8 cellular contexts compared by ENCODE assay signal in the genomic region with DNA sequence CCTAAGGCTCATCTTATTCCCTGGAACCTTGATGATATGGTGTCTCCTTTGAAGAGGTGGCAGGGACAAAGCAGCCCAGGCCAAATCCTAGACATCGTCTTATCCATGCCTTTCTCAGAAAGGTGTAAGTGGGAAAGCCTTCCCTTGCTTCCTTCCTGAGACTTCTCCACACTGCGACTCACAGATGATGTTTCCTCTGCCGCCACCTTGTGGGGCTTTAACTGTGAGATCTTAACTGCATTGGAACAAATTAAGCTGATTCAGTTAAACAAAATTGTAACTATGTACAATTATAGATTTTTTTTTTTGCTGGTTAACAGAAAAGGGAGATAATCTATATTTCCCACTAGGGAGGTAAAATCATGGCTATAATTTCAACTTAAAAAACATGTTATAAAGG. TPM values are rescaled to one million over a fixed set of nuclear protein-coding genes. Genes with fewer than 3 reads are reported as not detected.
A peak's percentile ranks its signal among the peaks of the same experiment; 100 is the strongest.
DNase-seq lines count a peak whose midpoint lies in the region; ATAC-seq lines count a peak whose summit lies in the region.

No MANE protein-coding gene starts in this region.

- H3K79me1 ChIP-seq in mesenchymal stem cell (replicated peaks; ENCODE audit: low read length, poor library complexity, severe bottlenecking): no peaks in the 10 kb centered on the region

- H2BK5ac ChIP-seq in mesenchymal stem cell (ENCODE audit: low read depth, low read length, poor library complexity, severe bottlenecking): no peak overlapping the region

- peaks cover 3% of the 10 kb centered on the region for H3K27me3 Mint-ChIP-seq in T-helper 2 cell treated with Interferon-gamma antibody and Interleukin-4, amounts not matched to agents 5 μg/mL and 100 μg/mL, for 36 hours (ENCODE audit: low read depth)

- no peak overlapping the region for H3K27ac Mint-ChIP-seq in T-helper 2 cell treated with Interferon-gamma antibody and Interleukin-4, amounts not matched to agents 5 μg/mL and 100 μg/mL, for 36 hours

- no peaks in the 10 kb centered on the region for H3K4me1 ChIP-seq in mesenchymal stem cell (ENCODE audit: control insufficient read depth, insufficient read depth, low read depth, low read length)

- peak; percentile 63 for ATAC-seq in GM21619 (IDR thresholded peaks at IDR 0.05; ENCODE audit: unreplicated experiment)

- H2BK12ac ChIP-seq in mesenchymal stem cell (ENCODE audit: low read length in 2 of 2): no peak overlapping the region

- H3K36me3 ChIP-seq in mesenchymal stem cell (ENCODE audit: control insufficient read depth in 1 of 2, insufficient read depth in 2 of 2, low read depth in 1 of 2, low read length in 2 of 2): no peaks in the 10 kb centered on the region

- WGBS in mesenchymal stem cell: 44% methylated on average over 1 of the region's 3 CpGs

- no peak overlapping the region for H4K91ac ChIP-seq in mesenchymal stem cell (ENCODE audit: low read length)

- peak; percentile 67 for DNase-seq in activated effector memory CD4-positive, alpha-beta T cell treated with anti-CD3 and anti-CD28 coated beads, Interleukin-2, amount 50 U/mL, for 16 hours
- no peak for DNase-seq in activated effector memory CD4-positive, alpha-beta T cell treated with Interleukin-2 at 50 U/mL for 16 hours
- peak; percentile 46 for DNase-seq in LHCN-M2 (ENCODE audit: low read depth)
- DNase-seq in activated naive CD4-positive, alpha-beta T cell treated with anti-CD3 and anti-CD28 coated beads, Interleukin-2, amount 50 U/mL, for 16 hours: peak; percentile 15
- peak; percentile 44 for DNase-seq in mesenchymal stem cell
- no peak for DNase-seq in T-helper 2 cell treated with Interferon-gamma antibody and Interleukin-4, amounts not matched to agents 5 μg/mL and 100 μg/mL, for 36 hours (ENCODE audit: low spot score)
- no peak for DNase-seq in NCI-H510A treated with DMSO at 0.1 percent for 48 hours (lab: John Stamatoyannopoulos, UW)

- no peaks in the 10 kb centered on the region for H3K4me1 Mint-ChIP-seq in T-helper 2 cell treated with Interferon-gamma antibody and Interleukin-4, amounts not matched to agents 5 μg/mL and 100 μg/mL, for 36 hours (ENCODE audit: low read depth)

- no peak overlapping the region for H2BK15ac ChIP-seq in mesenchymal stem cell (ENCODE audit: low read depth, poor library complexity, severe bottlenecking)

- no peak overlapping the region for H3K23ac ChIP-seq in mesenchymal stem cell (ENCODE audit: low read length in 2 of 2)

- H3K4me3 ChIP-seq in mesenchymal stem cell (ENCODE audit: insufficient read depth in 1 of 2, low read depth in 1 of 2, low read length in 2 of 2): no peak overlapping the region

- no peak overlapping the region for H2AFZ ChIP-seq in mesenchymal stem cell (ENCODE audit: low read depth, low read length)

- no peak overlapping the region for H2AK5ac ChIP-seq in mesenchymal stem cell (ENCODE audit: low read length, severe bottlenecking)

- no peak overlapping the region for H4K8ac ChIP-seq in mesenchymal stem cell (ENCODE audit: low read length)

- no peak overlapping the region for H3K4ac ChIP-seq in mesenchymal stem cell (ENCODE audit: low read depth in 1 of 2, low read length in 2 of 2)

- no peak overlapping the region for H3K27ac ChIP-seq in mesenchymal stem cell (ENCODE audit: low read length, poor library complexity, severe bottlenecking)

- no peaks in the 10 kb centered on the region for H3K9me3 Mint-ChIP-seq in T-helper 2 cell treated with Interferon-gamma antibody and Interleukin-4, amounts not matched to agents 5 μg/mL and 100 μg/mL, for 36 hours

- H3K4me3 Mint-ChIP-seq in T-helper 2 cell treated with Interferon-gamma antibody and Interleukin-4, amounts not matched to agents 5 μg/mL and 100 μg/mL, for 36 hours: no peak overlapping the region

- no peaks in the 10 kb centered on the region for H3K27me3 ChIP-seq in mesenchymal stem cell (ENCODE audit: control insufficient read depth in 1 of 2, insufficient read depth in 1 of 2, low read length in 2 of 2)

- no peak overlapping the region for H3K9ac ChIP-seq in mesenchymal stem cell (ENCODE audit: low read length)

- no peak overlapping the region for H3K14ac ChIP-seq in mesenchymal stem cell (ENCODE audit: low read length in 2 of 2)

- H3K9me3 ChIP-seq in mesenchymal stem cell (ENCODE audit: control insufficient read depth, low read length): no peaks in the 10 kb centered on the region

- H2BK120ac ChIP-seq in mesenchymal stem cell (ENCODE audit: low read depth, low read length): no peak overlapping the region

- no peak overlapping the region for H3K4me2 ChIP-seq in mesenchymal stem cell (ENCODE audit: low read length, poor library complexity, severe bottlenecking)

- no peaks in the 10 kb centered on the region for H3K36me3 Mint-ChIP-seq in T-helper 2 cell treated with Interferon-gamma antibody and Interleukin-4, amounts not matched to agents 5 μg/mL and 100 μg/mL, for 36 hours (ENCODE audit: low read depth)

- H3K18ac ChIP-seq in mesenchymal stem cell (ENCODE audit: low read depth in 1 of 2, low read length in 2 of 2): no peak overlapping the region

RNA-seq across cellular contexts. Expression of gene GCA, which starts 10.0 kb away (rescaled TPM):
- total RNA-seq in LHCN-M2 (2014; rRNA removed): 0.52 and 0.90 TPM in 2 replicates
- 0.35 TPM for polyA plus RNA-seq in LHCN-M2 (2012)
- polyA plus RNA-seq in mesenchymal stem cell (2013, experiment 1 of 2): 5.4 TPM
- polyA plus RNA-seq in mesenchymal stem cell (2013, experiment 2 of 2): 5.6 TPM

RNA-seq across cellular contexts. Expression of gene IFIH1, which starts 15.5 kb away (rescaled TPM):
- 2.6 and 5.6 TPM in 2 replicates for total RNA-seq in LHCN-M2 (2014; rRNA removed)
- 1.0 TPM for polyA plus RNA-seq in LHCN-M2 (2012)
- polyA plus RNA-seq in mesenchymal stem cell (2013, experiment 1 of 2): 4.5 TPM
- 4.3 TPM for polyA plus RNA-seq in mesenchymal stem cell (2013, experiment 2 of 2)

Comparison
In these comparisons a context has a peak if more than half of its experiments do, and no peak if none do; other contexts are left out.
1. DNase-seq: peak in activated effector memory CD4-positive, alpha-beta T cell treated with anti-CD3 and anti-CD28 coated beads, Interleukin-2, amount 50 U/mL, for 16 hours (single experiment), LHCN-M2 (single experiment), activated naive CD4-positive, alpha-beta T cell treated with anti-CD3 and anti-CD28 coated beads, Interleukin-2, amount 50 U/mL, for 16 hours (single experiment) and mesenchymal stem cell (single experiment); none in activated effector memory CD4-positive, alpha-beta T cell treated with Interleukin-2 at 50 U/mL for 16 hours (single experiment), T-helper 2 cell treated with Interferon-gamma antibody and Interleukin-4, amounts not matched to agents 5 μg/mL and 100 μg/mL, for 36 hours (single experiment) and NCI-H510A treated with DMSO at 0.1 percent for 48 hours (single experiment).